27 cellular contexts compared by ENCODE assay signal in the genomic region with DNA sequence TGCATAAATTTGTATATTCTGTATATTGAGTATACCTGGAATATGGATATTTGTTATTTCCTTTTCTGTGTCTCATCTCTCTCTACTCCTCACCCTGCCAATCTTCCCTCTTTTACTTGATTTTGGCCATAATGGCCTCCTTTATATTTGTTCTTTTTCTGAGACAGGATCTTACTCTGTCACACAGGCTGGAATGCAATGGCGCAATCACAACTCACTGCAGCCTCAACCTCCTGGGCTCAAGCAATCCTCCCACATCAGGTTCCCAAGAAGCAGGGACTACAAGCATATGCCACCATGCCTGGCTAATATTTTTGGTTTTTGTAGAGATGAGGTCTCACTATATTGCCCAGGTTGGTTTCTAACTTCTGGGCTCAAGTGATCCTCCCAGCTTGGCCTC. TPM values are rescaled to one million over a fixed set of nuclear protein-coding genes. Genes with fewer than 3 reads are reported as not detected.
A peak's percentile ranks its signal among the peaks of the same experiment; 100 is the strongest.
DNase-seq lines count a peak whose midpoint lies in the region; ATAC-seq and TF ChIP-seq lines count a peak whose summit lies in the region.
"Had no signal": no experiment of that assay in that cellular context is flagged by ENCODE, and none has a peak within 500 bp of the region (broad histone marks: within the 10 kb centered on the region; RNA-seq: fewer than 3 reads in every experiment).

No MANE protein-coding gene starts in this region.

- H3K9me3 ChIP-seq in T-helper 17 cell (ENCODE audit: control insufficient read depth, low read length, poor library complexity, severe bottlenecking): no peaks in the 10 kb centered on the region
- no peaks in the 10 kb centered on the region for H3K9me3 ChIP-seq in thoracic aorta
- H3K9me3 ChIP-seq: colonic mucosa, transverse colon had no signal

- H3K27me3 Mint-ChIP-seq in activated naive CD8-positive, alpha-beta T cell treated with anti-CD3 and anti-CD28 coated beads, Interleukin-2, amount 10 ng/mL, durations not matched to agents 7 days and 5 days: no peaks in the 10 kb centered on the region
- H3K27me3 Mint-ChIP-seq in activated naive CD8-positive, alpha-beta T cell treated with anti-CD3 and anti-CD28 coated beads, Interleukin-2, amount 50 U/mL, for 24 hours: no peaks in the 10 kb centered on the region
- H3K27me3 Mint-ChIP-seq in T-helper 17 cell: no peaks in the 10 kb centered on the region
- H3K27me3 Mint-ChIP-seq: B cell; natural killer cell treated with Interleukin-12 subunit alpha and Interleukin-12 subunit beta and Interleukin-15 and Interleukin-18, amount 100 ng/mL, for 72 hours had no signal

- no peak overlapping the region for H3K4me3 Mint-ChIP-seq in activated naive CD8-positive, alpha-beta T cell treated with anti-CD3 and anti-CD28 coated beads, Interleukin-2, amount 10 ng/mL, durations not matched to agents 7 days and 5 days
- no peak overlapping the region for H3K4me3 Mint-ChIP-seq in activated naive CD8-positive, alpha-beta T cell treated with anti-CD3 and anti-CD28 coated beads, Interleukin-2, amount 50 U/mL, for 24 hours
- no peak overlapping the region for H3K4me3 Mint-ChIP-seq in T-helper 17 cell
- H3K4me3 Mint-ChIP-seq: activated CD8-positive, alpha-beta T cell treated with anti-CD3 and anti-CD28 coated beads, Interleukin-2, amount 10 ng/mL, durations not matched to agents 7 days and 5 days; B cell; H9; mesothelial cell of epicardium; natural killer cell treated with Interleukin-12 subunit alpha and Interleukin-12 subunit beta and Interleukin-15 and Interleukin-18, amount 100 ng/mL, for 72 hours had no signal

- peak overlapping the region; percentile 4 to 38 for H3K27ac ChIP-seq in thoracic aorta
- H3K27ac ChIP-seq: colonic mucosa, SK-N-MC, transverse colon had no signal

- H3K4me1 Mint-ChIP-seq in activated naive CD8-positive, alpha-beta T cell treated with anti-CD3 and anti-CD28 coated beads, Interleukin-2, amount 10 ng/mL, durations not matched to agents 7 days and 5 days: no peaks in the 10 kb centered on the region
- H3K4me1 Mint-ChIP-seq in activated naive CD8-positive, alpha-beta T cell treated with anti-CD3 and anti-CD28 coated beads, Interleukin-2, amount 50 U/mL, for 24 hours: peaks cover 2% of the 10 kb centered on the region
- peaks cover 13% of the 10 kb centered on the region for H3K4me1 Mint-ChIP-seq in T-helper 17 cell
- H3K4me1 Mint-ChIP-seq: B cell, H9 had no signal

- in situ Hi-C loops in GM13976 (cut with MboI; ENCODE audit: low sequenced_read_pairs, unreplicated experiment): no loop called here

- H3K36me3 ChIP-seq in thoracic aorta: peaks cover 7% of the 10 kb centered on the region

- H3K27ac Mint-ChIP-seq in activated naive CD8-positive, alpha-beta T cell treated with anti-CD3 and anti-CD28 coated beads, Interleukin-2, amount 10 ng/mL, durations not matched to agents 7 days and 5 days: peak overlapping the region; percentile 9
- H3K27ac Mint-ChIP-seq in activated naive CD8-positive, alpha-beta T cell treated with anti-CD3 and anti-CD28 coated beads, Interleukin-2, amount 50 U/mL, for 24 hours: no peak overlapping the region
- peak overlapping the region; percentile 69 for H3K27ac Mint-ChIP-seq in T-helper 17 cell
- H3K27ac Mint-ChIP-seq: activated CD8-positive, alpha-beta T cell treated with anti-CD3 and anti-CD28 coated beads, Interleukin-2, amount 10 ng/mL, durations not matched to agents 7 days and 5 days; B cell; mesothelial cell of epicardium; natural killer cell treated with Interleukin-12 subunit alpha and Interleukin-12 subunit beta and Interleukin-15 and Interleukin-18, amount 100 ng/mL, for 72 hours had no signal

- no peak for DNase-seq in activated naive CD8-positive, alpha-beta T cell treated with anti-CD3 and anti-CD28 coated beads, Interleukin-2, amount 10 ng/mL, durations not matched to agents 7 days and 5 days
- no peak for DNase-seq in activated naive CD8-positive, alpha-beta T cell treated with anti-CD3 and anti-CD28 coated beads, Interleukin-2, amount 50 U/mL, for 24 hours
- no peak for DNase-seq in T-helper 17 cell
- peak; percentile 29 for DNase-seq in fibroblast of peridontal ligament (ENCODE audit: extremely low read depth)
- no peak for DNase-seq in thoracic aorta (ENCODE audit: low spot score)
- no peak for DNase-seq in GM13976 (ENCODE audit: low spot score)
- no peak for DNase-seq in HuH-7 (ENCODE audit: low spot score)
- DNase-seq: activated CD8-positive, alpha-beta T cell treated with anti-CD3 and anti-CD28 coated beads, Interleukin-2, amount 10 ng/mL, durations not matched to agents 7 days and 5 days; amniotic stem cell; colonic mucosa; effector CD8-positive, alpha-beta T cell; H9; islet precursor cell; left ventricle myocardium superior; NCI-H510A; OCI-M1; small intestine; stimulated activated CD4-positive, alpha-beta T cell treated with anti-CD3 and anti-CD28 coated beads, Interleukin-1b, Interleukin-23, amount 100 ng/mL, for 48 hours; transverse colon had no signal

- H3K36me3 Mint-ChIP-seq in activated naive CD8-positive, alpha-beta T cell treated with anti-CD3 and anti-CD28 coated beads, Interleukin-2, amount 10 ng/mL, durations not matched to agents 7 days and 5 days: peaks cover 31% of the 10 kb centered on the region
- H3K36me3 Mint-ChIP-seq in activated naive CD8-positive, alpha-beta T cell treated with anti-CD3 and anti-CD28 coated beads, Interleukin-2, amount 50 U/mL, for 24 hours (ENCODE audit: low read depth): peaks cover 39% of the 10 kb centered on the region
- H3K36me3 Mint-ChIP-seq in T-helper 17 cell (ENCODE audit: low read depth): peaks cover 12% of the 10 kb centered on the region

- H3K4me3 ChIP-seq in thoracic aorta: no peak overlapping the region
- H3K4me3 ChIP-seq: colonic mucosa, SK-N-MC, transverse colon had no signal

- no peaks in the 10 kb centered on the region for H3K9me3 Mint-ChIP-seq in activated naive CD8-positive, alpha-beta T cell treated with anti-CD3 and anti-CD28 coated beads, Interleukin-2, amount 10 ng/mL, durations not matched to agents 7 days and 5 days
- no peaks in the 10 kb centered on the region for H3K9me3 Mint-ChIP-seq in activated naive CD8-positive, alpha-beta T cell treated with anti-CD3 and anti-CD28 coated beads, Interleukin-2, amount 50 U/mL, for 24 hours
- H3K9me3 Mint-ChIP-seq: H9; natural killer cell treated with Interleukin-12 subunit alpha and Interleukin-12 subunit beta and Interleukin-15 and Interleukin-18, amount 100 ng/mL, for 72 hours had no signal

- H3K27me3 ChIP-seq in thoracic aorta (replicated peaks; ENCODE audit: insufficient read depth): no peaks in the 10 kb centered on the region
- H3K27me3 ChIP-seq: colonic mucosa, transverse colon had no signal

- no peak for ATAC-seq in activated naive CD8-positive, alpha-beta T cell treated with anti-CD3 and anti-CD28 coated beads, Interleukin-2, amount 10 ng/mL, durations not matched to agents 7 days and 5 days (ENCODE audit: low read depth)
- ATAC-seq in activated naive CD8-positive, alpha-beta T cell treated with anti-CD3 and anti-CD28 coated beads, Interleukin-2, amount 50 U/mL, for 24 hours: no peak
- ATAC-seq in T-helper 17 cell (no peak), thoracic aorta (ENCODE audit: insufficient number of reproducible peaks, low FRiP score, low read depth) (no peak), GM19035 (IDR thresholded peaks at IDR 0.05; ENCODE audit: unreplicated experiment) (no peak)
- ATAC-seq: activated CD8-positive, alpha-beta T cell treated with anti-CD3 and anti-CD28 coated beads, Interleukin-2, amount 10 ng/mL, durations not matched to agents 7 days and 5 days; left ventricle myocardium superior; natural killer cell treated with Interleukin-12 subunit alpha and Interleukin-12 subunit beta and Interleukin-15 and Interleukin-18, amount 100 ng/mL, for 72 hours had no signal

- POLR2A ChIA-PET in activated naive CD8-positive, alpha-beta T cell treated with anti-CD3 and anti-CD28 coated beads, Interleukin-2, amount 10 ng/mL, durations not matched to agents 7 days and 5 days (lab: Charles Lee): no interaction called here

- peaks cover 25 to 63% of the 10 kb centered on the region in 2 donors for H3K4me1 ChIP-seq in thoracic aorta (ENCODE audit: control insufficient read depth in 1 of 2, low read depth in 2 of 2)
- H3K4me1 ChIP-seq: colonic mucosa, transverse colon had no signal

- TF ChIP-seq CTCF in thoracic aorta (IDR thresholded peaks at IDR 0.05): no peak
- no peak for TF ChIP-seq CTCF in GM13976 (IDR thresholded peaks at IDR 0.05; ENCODE audit: borderline replicate concordance, control extremely low read depth, extremely low read depth, insufficient read depth, missing control alignments)

RNA-seq across cellular contexts. Expression of a gene that starts 30.5 kb away (rescaled TPM):
- 10 to 100 TPM; 27.8 to 30.6 TPM for total RNA-seq in activated naive CD8-positive, alpha-beta T cell treated with anti-CD3 and anti-CD28 coated beads, Interleukin-2, amount 10 ng/mL, durations not matched to agents 7 days and 5 days
- total RNA-seq in T-helper 17 cell (10 to 100 TPM; 21.3 to 23.4 TPM), thoracic aorta (10 to 100 TPM; 56.0 to 65.2 TPM)

RNA-seq across cellular contexts. Expression of a gene that starts 30.9 kb away (rescaled TPM):
- 10 to 100 TPM; 12.9 to 13.3 TPM for total RNA-seq in activated naive CD8-positive, alpha-beta T cell treated with anti-CD3 and anti-CD28 coated beads, Interleukin-2, amount 10 ng/mL, durations not matched to agents 7 days and 5 days
- total RNA-seq in T-helper 17 cell: 10 to 100 TPM; 14.8 to 19.8 TPM
- 10 to 100 TPM in 1 of 2 donors, 1 to 10 TPM in 1; 4.7 to 11.6 TPM for total RNA-seq in thoracic aorta

RNA-seq across cellular contexts. Expression of a gene that starts 55.5 kb away (rescaled TPM):
- under 1 TPM; 0.20 to 0.33 TPM for total RNA-seq in activated naive CD8-positive, alpha-beta T cell treated with anti-CD3 and anti-CD28 coated beads, Interleukin-2, amount 10 ng/mL, durations not matched to agents 7 days and 5 days
- total RNA-seq in T-helper 17 cell (under 1 TPM; 0.32 to 0.55 TPM), thoracic aorta (under 1 TPM; 0.71 to 0.81 TPM)
- total RNA-seq: A673; activated CD8-positive, alpha-beta T cell treated with anti-CD3 and anti-CD28 coated beads, Interleukin-2, amount 10 ng/mL, durations not matched to agents 7 days and 5 days; bronchial epithelial cell; glomerular endothelial cell; left ventricle myocardium superior had no signal
